1 cellular context compared by ENCODE assay signal in the genomic region with DNA sequence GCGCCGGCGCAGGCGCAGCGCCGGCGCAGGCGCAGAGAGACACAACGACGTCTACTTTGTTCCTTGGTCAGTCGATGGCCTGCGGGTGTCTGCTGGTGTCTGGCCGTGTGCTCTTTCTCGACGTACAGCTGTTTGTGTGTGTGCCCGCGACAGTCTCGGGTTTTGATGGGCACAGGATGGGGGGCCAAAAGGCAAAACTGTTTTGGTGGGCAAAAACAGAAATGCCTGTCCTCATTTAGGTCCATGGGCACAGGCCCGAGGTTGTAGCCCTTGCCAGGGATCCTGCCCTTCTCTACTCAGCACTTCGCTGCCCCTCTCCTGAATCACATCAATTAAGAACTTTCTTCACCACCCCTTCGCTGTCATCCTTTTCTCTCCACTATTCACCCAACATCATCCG.
TF ChIP-seq lines count a peak whose summit lies in the region.

No MANE protein-coding gene starts in this region.

TF ChIP-seq in HepG2, 621 proteins besides CTCF, POLR2A, EP300 and RAD21 (continued from another document):
- no peak for TF ChIP-seq SIN3A (IDR thresholded peaks at IDR 0.05; ENCODE audit: borderline replicate concordance, low read depth, low read length)
- TF ChIP-seq JUNB (CRISPR knock-in tag; IDR thresholded peaks at IDR 0.05; ENCODE audit: borderline replicate concordance): no peak
- no peak for TF ChIP-seq AGO2 (optimal IDR thresholded peaks at IDR 0.05; ENCODE audit: low read depth, low read length)
- no peak for TF ChIP-seq ZNF225 (CRISPR knock-in tag; IDR thresholded peaks at IDR 0.05)
- TF ChIP-seq HNRNPUL1 (IDR thresholded peaks at IDR 0.05; ENCODE audit: low read depth, low read length): no peak
- no peak for TF ChIP-seq HNF4G (IDR thresholded peaks at IDR 0.05; ENCODE audit: borderline replicate concordance, low read depth, low read length)
- no peak for TF ChIP-seq HNF4G (CRISPR knock-in tag; IDR thresholded peaks at IDR 0.05; ENCODE audit: borderline replicate concordance, low read depth)
- no peak for TF ChIP-seq NFE2 (CRISPR knock-in tag; IDR thresholded peaks at IDR 0.05)
- TF ChIP-seq ZNF260 (CRISPR knock-in tag; IDR thresholded peaks at IDR 0.05; ENCODE audit: borderline replicate concordance, low read depth): no peak
